Comparison of ENCODE assay signal across 12 cellular contexts in the genomic region with DNA sequence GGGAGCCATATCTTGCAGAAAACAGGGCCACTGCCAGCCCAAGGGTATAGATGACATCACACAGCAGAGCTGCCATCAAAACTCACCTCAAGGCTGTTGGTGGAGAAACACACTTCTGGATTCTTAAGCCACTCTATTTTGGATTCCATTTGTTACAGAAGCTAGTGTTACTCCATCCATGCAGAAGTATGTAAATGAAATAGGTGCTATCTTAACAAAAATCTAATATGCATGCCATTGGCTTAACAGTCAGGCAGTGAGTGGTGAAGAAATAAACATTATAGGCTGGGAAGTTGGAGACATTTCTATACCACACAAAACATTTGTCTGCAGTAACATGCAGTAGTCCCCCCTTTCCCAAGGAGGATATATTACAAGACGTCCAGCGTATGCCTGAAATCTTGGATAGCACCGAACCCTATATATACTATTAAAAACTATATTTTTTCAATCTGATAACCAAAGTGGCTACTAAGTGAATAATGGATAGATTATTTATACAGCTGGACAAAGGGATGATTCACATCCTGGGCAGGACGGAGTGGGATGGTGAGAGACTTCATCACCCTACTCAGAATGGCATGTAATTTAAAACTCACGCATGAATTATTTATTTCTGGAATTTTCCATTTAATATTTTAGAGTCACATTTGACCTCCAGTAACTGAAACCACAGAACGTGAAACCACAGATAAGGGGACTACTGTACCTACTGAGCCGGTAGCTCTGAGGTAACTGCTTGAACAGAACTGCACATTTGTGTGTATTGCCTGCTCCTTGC.
A peak's percentile ranks its signal among the peaks of the same experiment; 100 is the strongest.
DNase-seq lines count a peak whose midpoint lies in the region; ATAC-seq and TF ChIP-seq lines count a peak whose summit lies in the region.
"Had no signal": no experiment of that assay in that cellular context is flagged by ENCODE, and none has a peak within 500 bp of the region (broad histone marks: within the 10 kb centered on the region; RNA-seq: fewer than 3 reads in every experiment).

No MANE protein-coding gene starts in this region.

- CTCF ChIA-PET in Caco-2 (lab: Charles Lee): no interaction called here

- H3K4me3 Mint-ChIP-seq in chondrocyte (ENCODE audit: unreplicated experiment) (peak overlapping the region; percentile 19), Caco-2 (ENCODE audit: unreplicated experiment) (no peak overlapping the region)

- no peaks in the 10 kb centered on the region for H3K79me2 ChIP-seq in DND-41 (ENCODE audit: insufficient read depth, low read length)
- H3K79me2 ChIP-seq in osteoblast (ENCODE audit: insufficient read depth, low read length): no peaks in the 10 kb centered on the region

- ATAC-seq in DND-41 (ENCODE audit: insufficient read depth, low read depth) (peak; percentile 42; the same call in 1 of the 3 replicates), GM21717 (IDR thresholded peaks at IDR 0.05; ENCODE audit: unreplicated experiment) (no peak)

- H3K9me3 ChIP-seq in DND-41 (ENCODE audit: insufficient read depth, low read length, severe bottlenecking) (no peaks in the 10 kb centered on the region), osteoblast (ENCODE audit: low read depth, low read length) (no peaks in the 10 kb centered on the region), Caco-2 (no peaks in the 10 kb centered on the region)

- H3K4me1 ChIP-seq in DND-41 (ENCODE audit: insufficient read depth, low read length) (no peaks in the 10 kb centered on the region), osteoblast (ENCODE audit: insufficient read depth, low read length) (peaks cover 30% of the 10 kb centered on the region), Caco-2 (no peaks in the 10 kb centered on the region)

- H3K27ac Mint-ChIP-seq in chondrocyte (ENCODE audit: unreplicated experiment) (peak overlapping the region; percentile 82), Caco-2 (ENCODE audit: unreplicated experiment) (no peak overlapping the region)

- H3K9me3 Mint-ChIP-seq in chondrocyte (ENCODE audit: low read depth): peaks cover 3% of the 10 kb centered on the region
- no peaks in the 10 kb centered on the region for H3K9me3 Mint-ChIP-seq in Caco-2 (ENCODE audit: unreplicated experiment)

- H3K36me3 ChIP-seq in DND-41 (ENCODE audit: insufficient read depth, low read length) (no peaks in the 10 kb centered on the region), osteoblast (ENCODE audit: insufficient read depth, low read length) (no peaks in the 10 kb centered on the region), Caco-2 (ENCODE audit: control insufficient read depth, insufficient read depth, low read length) (no peaks in the 10 kb centered on the region)

- TF ChIP-seq CTCF in DND-41 (IDR thresholded peaks at IDR 0.05; ENCODE audit: borderline replicate concordance, extremely low read depth, low read length, poor library complexity, severe bottlenecking) (no peak), chondrocyte (IDR thresholded peaks at IDR 0.05) (no peak), osteoblast (IDR thresholded peaks at IDR 0.05; ENCODE audit: extremely low read depth, low read depth, low read length) (no peak), Caco-2 (IDR thresholded peaks at IDR 0.05; ENCODE audit: insufficient read depth in 1 of 2, low read depth in 1 of 2, low read length in 1 of 2, severe bottlenecking in 1 of 2, unreplicated experiment in 1 of 2) (no peak)

- intact Hi-C loops in Caco-2 (cut with micrococcal nuclease; ENCODE audit: unreplicated experiment): no loop called here

- no peak overlapping the region for H3K4me2 ChIP-seq in DND-41 (ENCODE audit: insufficient read depth, low read length)
- peak overlapping the region; percentile 71 for H3K4me2 ChIP-seq in osteoblast (ENCODE audit: insufficient read depth, low read length)

- H3K4me1 Mint-ChIP-seq in chondrocyte (ENCODE audit: low read depth): peaks cover 31% of the 10 kb centered on the region
- H3K4me1 Mint-ChIP-seq in Caco-2 (ENCODE audit: low read depth, unreplicated experiment): no peaks in the 10 kb centered on the region

- no peaks in the 10 kb centered on the region for H4K20me1 ChIP-seq in DND-41 (ENCODE audit: insufficient read depth, low read length)
- no peaks in the 10 kb centered on the region for H4K20me1 ChIP-seq in osteoblast (ENCODE audit: insufficient read depth, low read length)

- H3K36me3 Mint-ChIP-seq in chondrocyte (ENCODE audit: low read depth) (no peaks in the 10 kb centered on the region), Caco-2 (ENCODE audit: insufficient read depth, unreplicated experiment) (no peaks in the 10 kb centered on the region)

- no peak overlapping the region for H2AFZ ChIP-seq in DND-41 (ENCODE audit: low read depth, low read length)
- H2AFZ ChIP-seq in osteoblast (ENCODE audit: low read length): no peak overlapping the region

- H3K27ac ChIP-seq in DND-41 (ENCODE audit: low read length) (no peak overlapping the region), osteoblast (ENCODE audit: low read depth, low read length) (peak overlapping the region; percentile 71)

- no peak overlapping the region for H3K9ac ChIP-seq in DND-41 (ENCODE audit: low read depth, low read length)

- POLR2A ChIA-PET in Caco-2 (lab: Charles Lee): no interaction called here

- H3K27me3 ChIP-seq in DND-41 (ENCODE audit: insufficient read depth, low read length, poor library complexity): no peaks in the 10 kb centered on the region
- H3K27me3 ChIP-seq in osteoblast (ENCODE audit: insufficient read depth, low read length): no peaks in the 10 kb centered on the region
- H3K27me3 ChIP-seq in Caco-2 (replicated peaks; ENCODE audit: control insufficient read depth, insufficient read depth, low read length): no peaks in the 10 kb centered on the region

- H3K27me3 Mint-ChIP-seq in chondrocyte (ENCODE audit: low read depth): peaks cover 12% of the 10 kb centered on the region
- peaks cover 3% of the 10 kb centered on the region for H3K27me3 Mint-ChIP-seq in Caco-2 (ENCODE audit: insufficient read depth, unreplicated experiment)

- DNase-seq in DND-41 (no peak), chondrocyte (ENCODE audit: low spot score) (no peak), osteoblast (ENCODE audit: insufficient read length, low spot score, missing footprints) (no peak), NCI-H748 treated with DMSO at 0.1 percent for 48 hours (lab: John Stamatoyannopoulos, UW) (no peak), Caco-2 (no peak)
- no peak for DNase-seq in stimulated activated naive CD4-positive, alpha-beta T cell treated with Interleukin-2 at 50 U/mL for 16 hours (lab: John Stamatoyannopoulos, UW)
- DNase-seq: DMS79 treated with DMSO at 0.1 percent for 48 hours; hippocampal formation; NCI-H1417; NK-92 treated with Interleukin-12 subunit alpha and Interleukin-12 subunit beta, amount 100 ng/mL, for 24 hours had no signal

- BruUV-seq in Caco-2 (replicated peaks; lab: Mats Ljungman, UMichigan): no TSS peak

- H3K4me3 ChIP-seq in DND-41 (ENCODE audit: low read depth in 1 of 2, low read length in 2 of 2) (no peak overlapping the region), osteoblast (ENCODE audit: insufficient read depth, low read length) (no peak overlapping the region), Caco-2 (ENCODE audit: low read depth, low read length) (no peak overlapping the region)

TF ChIP-seq in PFSK-1, 5 proteins besides CTCF, POLR2A, EP300 and RAD21:
- TF ChIP-seq TAF1 (IDR thresholded peaks at IDR 0.05; ENCODE audit: borderline replicate concordance, insufficient read depth, low read length) (no peak), SIN3A (IDR thresholded peaks at IDR 0.05; ENCODE audit: borderline replicate concordance, insufficient read depth, low read length) (no peak; the same call in 1 of the 2 replicates), FOXP2 (optimal IDR thresholded peaks at IDR 0.05; ENCODE audit: borderline replicate concordance, extremely low read depth, extremely low read length, insufficient read depth) (no peak), POLR2AphosphoS5 (IDR thresholded peaks at IDR 0.05; ENCODE audit: low read depth, low read length) (0 out of 2 replicates have a peak, but pooled peaks have one; percentile 40)
- TF ChIP-seq, protein P1, sequence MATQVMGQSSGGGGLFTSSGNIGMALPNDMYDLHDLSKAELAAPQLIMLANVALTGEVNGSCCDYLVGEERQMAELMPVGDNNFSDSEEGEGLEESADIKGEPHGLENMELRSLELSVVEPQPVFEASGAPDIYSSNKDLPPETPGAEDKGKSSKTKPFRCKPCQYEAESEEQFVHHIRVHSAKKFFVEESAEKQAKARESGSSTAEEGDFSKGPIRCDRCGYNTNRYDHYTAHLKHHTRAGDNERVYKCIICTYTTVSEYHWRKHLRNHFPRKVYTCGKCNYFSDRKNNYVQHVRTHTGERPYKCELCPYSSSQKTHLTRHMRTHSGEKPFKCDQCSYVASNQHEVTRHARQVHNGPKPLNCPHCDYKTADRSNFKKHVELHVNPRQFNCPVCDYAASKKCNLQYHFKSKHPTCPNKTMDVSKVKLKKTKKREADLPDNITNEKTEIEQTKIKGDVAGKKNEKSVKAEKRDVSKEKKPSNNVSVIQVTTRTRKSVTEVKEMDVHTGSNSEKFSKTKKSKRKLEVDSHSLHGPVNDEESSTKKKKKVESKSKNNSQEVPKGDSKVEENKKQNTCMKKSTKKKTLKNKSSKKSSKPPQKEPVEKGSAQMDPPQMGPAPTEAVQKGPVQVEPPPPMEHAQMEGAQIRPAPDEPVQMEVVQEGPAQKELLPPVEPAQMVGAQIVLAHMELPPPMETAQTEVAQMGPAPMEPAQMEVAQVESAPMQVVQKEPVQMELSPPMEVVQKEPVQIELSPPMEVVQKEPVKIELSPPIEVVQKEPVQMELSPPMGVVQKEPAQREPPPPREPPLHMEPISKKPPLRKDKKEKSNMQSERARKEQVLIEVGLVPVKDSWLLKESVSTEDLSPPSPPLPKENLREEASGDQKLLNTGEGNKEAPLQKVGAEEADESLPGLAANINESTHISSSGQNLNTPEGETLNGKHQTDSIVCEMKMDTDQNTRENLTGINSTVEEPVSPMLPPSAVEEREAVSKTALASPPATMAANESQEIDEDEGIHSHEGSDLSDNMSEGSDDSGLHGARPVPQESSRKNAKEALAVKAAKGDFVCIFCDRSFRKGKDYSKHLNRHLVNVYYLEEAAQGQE (IDR thresholded peaks at IDR 0.05; ENCODE audit: insufficient read depth in 1 of 2, low read depth in 2 of 2, low read length in 2 of 2): peak in 1 of 2 experiments; percentile 57; a peak in 1 of 4 replicates
